Comparison of ENCODE assay signal across 24 cellular contexts in the genomic region with DNA sequence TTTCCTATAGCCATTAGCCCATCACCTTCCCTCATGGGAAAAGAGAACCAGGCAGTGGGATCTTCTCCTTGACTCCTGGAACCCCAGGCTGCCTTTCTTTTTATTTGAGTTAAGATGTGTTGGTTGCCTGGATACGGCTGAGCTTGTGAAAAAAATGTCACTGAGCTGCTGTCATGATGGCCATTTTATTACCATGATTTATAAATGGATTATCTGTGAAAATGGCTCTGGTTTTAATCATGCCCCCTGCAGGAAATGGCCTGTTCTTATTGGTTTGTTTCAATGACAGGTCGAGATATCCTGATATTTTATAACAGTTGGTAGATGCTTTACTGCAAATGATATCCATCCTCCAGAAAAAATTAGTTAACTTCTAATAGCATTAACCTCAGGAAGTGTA.
"Had no signal": no experiment of that assay in that cellular context is flagged by ENCODE, and none has a peak within 500 bp of the region (broad histone marks: within the 10 kb centered on the region; RNA-seq: fewer than 3 reads in every experiment).

No MANE protein-coding gene starts in this region.

- H3K4me1 Mint-ChIP-seq: activated B cell treated with CpG ODN at 0.5 μM for 24 hours; activated naive CD8-positive, alpha-beta T cell treated with anti-CD3 and anti-CD28 coated beads, Interleukin-2, amount 10 ng/mL, durations not matched to agents 7 days and 5 days; activated T-helper 17 cell treated with anti-CD3 and anti-CD28 coated beads, Interleukin-2, amount 50 U/mL, for 72 hours; immature natural killer cell; naive thymus-derived CD4-positive, alpha-beta T cell; stimulated activated memory B cell treated with anti-CD40 and anti-IgM and Interleukin-4, amounts not matched to agents 10 μg/mL and 1 μg/mL and 100 μg/mL, for 72 hours had no signal

- H3K4me3 Mint-ChIP-seq: activated B cell treated with CpG ODN at 0.5 μM for 24 hours; activated CD4-positive, alpha-beta memory T cell treated with anti-CD3 and anti-CD28 coated beads for 36 hours; activated naive CD8-positive, alpha-beta T cell treated with anti-CD3 and anti-CD28 coated beads, Interleukin-2, amount 10 ng/mL, durations not matched to agents 7 days and 5 days; activated T-helper 17 cell treated with anti-CD3 and anti-CD28 coated beads, Interleukin-2, amount 50 U/mL, for 72 hours; immature natural killer cell; naive thymus-derived CD4-positive, alpha-beta T cell; stimulated activated memory B cell treated with anti-CD40 and anti-IgM and Interleukin-4, amounts not matched to agents 10 μg/mL and 1 μg/mL and 100 μg/mL, for 72 hours; type B pancreatic cell had no signal

- H3K4me1 ChIP-seq: parathyroid adenoma, spleen, testis had no signal

- H3K9me3 ChIP-seq: body of pancreas, esophagus squamous epithelium, heart right ventricle, testis had no signal

- H3K79me2 ChIP-seq: parathyroid adenoma had no signal

- H3K27ac ChIP-seq: body of pancreas, esophagus squamous epithelium, heart right ventricle, parathyroid adenoma, spleen, testis had no signal

- H3K27me3 Mint-ChIP-seq: activated B cell treated with CpG ODN at 0.5 μM for 24 hours; activated CD4-positive, alpha-beta memory T cell treated with anti-CD3 and anti-CD28 coated beads for 36 hours; activated naive CD8-positive, alpha-beta T cell treated with anti-CD3 and anti-CD28 coated beads, Interleukin-2, amount 10 ng/mL, durations not matched to agents 7 days and 5 days; activated T-helper 17 cell treated with anti-CD3 and anti-CD28 coated beads, Interleukin-2, amount 50 U/mL, for 72 hours; naive thymus-derived CD4-positive, alpha-beta T cell; stimulated activated memory B cell treated with anti-CD40 and anti-IgM and Interleukin-4, amounts not matched to agents 10 μg/mL and 1 μg/mL and 100 μg/mL, for 72 hours had no signal

- H3K4me3 ChIP-seq: body of pancreas, esophagus squamous epithelium, heart right ventricle, spleen, testis had no signal

- H3K27ac Mint-ChIP-seq: activated B cell treated with CpG ODN at 0.5 μM for 24 hours; activated CD4-positive, alpha-beta memory T cell treated with anti-CD3 and anti-CD28 coated beads for 36 hours; activated naive CD8-positive, alpha-beta T cell treated with anti-CD3 and anti-CD28 coated beads, Interleukin-2, amount 10 ng/mL, durations not matched to agents 7 days and 5 days; activated T-helper 17 cell treated with anti-CD3 and anti-CD28 coated beads, Interleukin-2, amount 50 U/mL, for 72 hours; immature natural killer cell; naive thymus-derived CD4-positive, alpha-beta T cell; stimulated activated memory B cell treated with anti-CD40 and anti-IgM and Interleukin-4, amounts not matched to agents 10 μg/mL and 1 μg/mL and 100 μg/mL, for 72 hours; type B pancreatic cell had no signal

- H3K27me3 ChIP-seq: body of pancreas, esophagus squamous epithelium, heart right ventricle, spleen, testis had no signal

- H3K9me3 Mint-ChIP-seq: type B pancreatic cell had no signal

- H3K9ac ChIP-seq: parathyroid adenoma had no signal

- ATAC-seq: activated T-helper 17 cell treated with anti-CD3 and anti-CD28 coated beads, Interleukin-2, amount 50 U/mL, for 72 hours; body of pancreas; heart right ventricle; left ventricle myocardium superior; naive thymus-derived CD4-positive, alpha-beta T cell; sciatic nerve; stimulated activated memory B cell treated with anti-CD40 and anti-IgM and Interleukin-4, amounts not matched to agents 10 μg/mL and 1 μg/mL and 100 μg/mL, for 72 hours had no signal

- DNase-seq: activated B cell treated with CpG ODN at 0.5 μM for 24 hours; activated CD4-positive, alpha-beta memory T cell treated with anti-CD3 and anti-CD28 coated beads for 36 hours; activated CD4-positive, alpha-beta T cell treated with anti-CD3 and anti-CD28 coated beads for 4 hours; activated naive CD4-positive, alpha-beta T cell; activated naive CD8-positive, alpha-beta T cell treated with anti-CD3 and anti-CD28 coated beads, Interleukin-2, amount 10 ng/mL, durations not matched to agents 7 days and 5 days; activated T-cell treated with anti-CD3 and anti-CD28 coated beads, Interleukin-2, amount 50 U/mL, for 1 hour; amygdala; body of pancreas; dermis blood vessel endothelial cell; effector memory CD4-positive, alpha-beta T cell; esophagus squamous epithelium; heart right ventricle; immature natural killer cell; kidney glomerular epithelial cell; left ventricle myocardium superior; naive thymus-derived CD4-positive, alpha-beta T cell; spleen; stimulated activated CD4-positive, alpha-beta T cell treated with anti-CD3 and anti-CD28 coated beads, Interleukin-4, amount 100 ng/mL, for 4 hours; testis had no signal

- H3K36me3 ChIP-seq: esophagus squamous epithelium, heart right ventricle, spleen had no signal

- H3K36me3 Mint-ChIP-seq: activated CD4-positive, alpha-beta memory T cell treated with anti-CD3 and anti-CD28 coated beads for 36 hours; activated naive CD8-positive, alpha-beta T cell treated with anti-CD3 and anti-CD28 coated beads, Interleukin-2, amount 10 ng/mL, durations not matched to agents 7 days and 5 days; stimulated activated memory B cell treated with anti-CD40 and anti-IgM and Interleukin-4, amounts not matched to agents 10 μg/mL and 1 μg/mL and 100 μg/mL, for 72 hours; type B pancreatic cell had no signal
